In the genomic region with DNA sequence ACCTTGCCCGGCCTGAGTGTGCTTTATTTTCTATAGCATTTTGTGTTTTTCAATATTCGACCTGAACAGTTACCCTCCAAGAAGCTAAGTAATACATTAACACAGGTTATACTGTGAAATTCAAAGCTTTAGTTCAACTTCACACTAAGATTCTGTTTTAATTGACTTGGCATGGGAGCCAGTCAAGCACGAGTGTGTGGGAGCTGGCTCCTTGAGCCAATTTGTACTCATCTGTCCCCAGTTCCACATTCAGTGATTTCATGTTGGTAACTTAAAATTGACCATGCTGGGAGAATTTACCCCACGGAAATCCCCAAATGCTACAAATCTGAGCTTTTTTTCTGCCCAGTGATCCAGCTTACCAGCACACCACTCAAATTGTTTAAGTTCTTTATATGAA, we compare ENCODE assay signal across 16 cellular contexts. TPM values are rescaled to one million over a fixed set of nuclear protein-coding genes. Genes with fewer than 3 reads are reported as not detected.
A peak's percentile ranks its signal among the peaks of the same experiment; 100 is the strongest.
DNase-seq lines count a peak whose midpoint lies in the region; ATAC-seq, FAIRE-seq and TF ChIP-seq lines count a peak whose summit lies in the region.
"Had no signal": no experiment of that assay in that cellular context is flagged by ENCODE, and none has a peak within 500 bp of the region (broad histone marks: within the 10 kb centered on the region; RNA-seq: fewer than 3 reads in every experiment).

No MANE protein-coding gene starts in this region.

- H3K4me1 Mint-ChIP-seq in activated T-cell treated with anti-CD3 and anti-CD28 coated beads, Interleukin-2, amount 50 U/mL, for 24 hours (ENCODE audit: low read depth) = no peaks in the 10 kb centered on the region
- peaks cover 47% of the 10 kb centered on the region for H3K4me1 Mint-ChIP-seq in Calu3 (ENCODE audit: low read depth, unreplicated experiment)
- H3K4me1 Mint-ChIP-seq: memory B cell had no signal

- ATAC-seq in GM19463 (IDR thresholded peaks at IDR 0.05; ENCODE audit: unreplicated experiment) = peak; percentile 50
- ATAC-seq in HG02884 (IDR thresholded peaks at IDR 0.05; ENCODE audit: unreplicated experiment) = peak; percentile 37
- ATAC-seq in HG02973 (IDR thresholded peaks at IDR 0.05; ENCODE audit: unreplicated experiment) = no peak
- ATAC-seq: body of pancreas had no signal

- CTCF ChIA-PET in Calu3 (lab: Charles Lee) = interaction anchor here (1.0 kb wide), 1 partner anchor 10 kb away, joined by 3 read pairs; no protein-coding TSS in a partner anchor

- FAIRE-seq in GM18507 (lab: Jason Lieb, UNC) (peak; percentile 82), RCC 7860 (lab: Jason Lieb, UNC) (peak; percentile 37)

- DNase-seq in GM18507 (ENCODE audit: extremely low spot score, insufficient read length, low read depth) (no peak), RCC 7860 (ENCODE audit: low spot score) (no peak), Calu3 (no peak), OCI-M1 (lab: John Stamatoyannopoulos, UW) (no peak)
- no peak for DNase-seq in activated T-cell treated with anti-CD3 and anti-CD28 coated beads, Interleukin-2, amount 50 U/mL, for 24 hours
- DNase-seq: activated CD8-positive, alpha-beta memory T cell treated with anti-CD3 and anti-CD28 coated beads, Interleukin-2, amount 50 U/mL, for 48 hours; activated naive CD4-positive, alpha-beta T cell treated with anti-CD3 and anti-CD28 coated beads, Interleukin-2, amount 50 U/mL, for 16 hours; body of pancreas; erythroblast; KG1; NCI-H1105 treated with DMSO at 0.1 percent for 48 hours; T-helper 1 cell had no signal

- peaks cover 11% of the 10 kb centered on the region for H3K27me3 Mint-ChIP-seq in activated T-cell treated with anti-CD3 and anti-CD28 coated beads, Interleukin-2, amount 50 U/mL, for 24 hours
- no peaks in the 10 kb centered on the region for H3K27me3 Mint-ChIP-seq in Calu3 (ENCODE audit: unreplicated experiment)
- H3K27me3 Mint-ChIP-seq: memory B cell had no signal

- BruUV-seq in Calu3 (replicated peaks; lab: Mats Ljungman, UMichigan) = no TSS peak

- no peak overlapping the region for H3K4me3 Mint-ChIP-seq in activated T-cell treated with anti-CD3 and anti-CD28 coated beads, Interleukin-2, amount 50 U/mL, for 24 hours
- no peak overlapping the region for H3K4me3 Mint-ChIP-seq in Calu3 (ENCODE audit: low read depth, unreplicated experiment)
- H3K4me3 Mint-ChIP-seq: memory B cell had no signal

- TF ChIP-seq CTCF in Calu3 (IDR thresholded peaks at IDR 0.05; ENCODE audit: unreplicated experiment) = no peak

- no peaks in the 10 kb centered on the region for H3K9me3 Mint-ChIP-seq in activated T-cell treated with anti-CD3 and anti-CD28 coated beads, Interleukin-2, amount 50 U/mL, for 24 hours
- no peaks in the 10 kb centered on the region for H3K9me3 Mint-ChIP-seq in Calu3 (ENCODE audit: low read depth, unreplicated experiment)
- H3K9me3 Mint-ChIP-seq: memory B cell had no signal

- H3K27ac Mint-ChIP-seq in activated T-cell treated with anti-CD3 and anti-CD28 coated beads, Interleukin-2, amount 50 U/mL, for 24 hours = no peak overlapping the region
- H3K27ac Mint-ChIP-seq in Calu3 (ENCODE audit: unreplicated experiment) = no peak overlapping the region
- H3K27ac Mint-ChIP-seq: memory B cell had no signal

- H3K36me3 Mint-ChIP-seq in activated T-cell treated with anti-CD3 and anti-CD28 coated beads, Interleukin-2, amount 50 U/mL, for 24 hours (ENCODE audit: low read depth) = no peaks in the 10 kb centered on the region
- H3K36me3 Mint-ChIP-seq in Calu3 (ENCODE audit: insufficient read depth, unreplicated experiment) = no peaks in the 10 kb centered on the region
- H3K36me3 Mint-ChIP-seq: memory B cell had no signal

- intact Hi-C loops in Calu3 (cut with micrococcal nuclease; ENCODE audit: unreplicated experiment) = no loop called here

RNA-seq across cellular contexts. Expression of gene TSPAN12, which starts 20.3 kb away (rescaled TPM):
- 14.6 and 18.5 TPM in 2 replicates for total RNA-seq in Calu3 (2022)
